In the genomic region with DNA sequence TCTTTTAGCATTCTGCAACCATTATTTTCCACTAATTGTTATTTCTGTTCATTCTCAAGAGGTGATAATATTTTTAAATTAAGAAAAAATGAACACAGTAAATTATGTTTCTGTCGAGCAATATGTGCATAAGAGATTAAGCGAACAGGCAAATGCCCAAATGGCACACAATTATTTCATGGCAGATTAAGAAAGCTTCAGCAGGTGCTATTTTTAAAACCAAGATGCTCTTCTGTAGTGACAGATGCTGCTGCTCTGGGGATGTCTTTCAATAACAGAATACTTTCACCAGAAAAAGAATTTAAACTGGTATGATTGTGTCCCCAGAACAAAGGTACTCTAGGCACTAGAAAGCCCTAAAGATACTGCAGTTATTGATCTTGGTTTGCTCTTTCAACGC, we compare ENCODE assay signal across 26 cellular contexts.
"Had no signal": no experiment of that assay in that cellular context is flagged by ENCODE, and none has a peak within 500 bp of the region (broad histone marks: within the 10 kb centered on the region; RNA-seq: fewer than 3 reads in every experiment).

No MANE protein-coding gene starts in this region.

- H3K4me3 ChIP-seq: ascending aorta, body of pancreas had no signal

- H3K9me3 Mint-ChIP-seq: activated T-cell treated with anti-CD3 and anti-CD28 coated beads, Interleukin-2, amount 50 U/mL, for 4 hours had no signal

- H3K27ac Mint-ChIP-seq: activated CD4-positive, alpha-beta memory T cell treated with anti-CD3 and anti-CD28 coated beads for 36 hours; activated CD4-positive, alpha-beta T cell treated with anti-CD3 and anti-CD28 coated beads, Interleukin-2, amount 10 ng/mL, durations not matched to agents 7 days and 5 days; activated naive CD4-positive, alpha-beta T cell treated with anti-CD3 and anti-CD28 coated beads, Interleukin-2, amount 50 U/mL, for 72 hours; activated naive CD8-positive, alpha-beta T cell treated with anti-CD3 and anti-CD28 coated beads, Interleukin-2, amount 50 U/mL, for 24 hours had no signal

- H3K27me3 Mint-ChIP-seq: activated CD4-positive, alpha-beta memory T cell treated with anti-CD3 and anti-CD28 coated beads for 36 hours; activated CD4-positive, alpha-beta T cell treated with anti-CD3 and anti-CD28 coated beads, Interleukin-2, amount 10 ng/mL, durations not matched to agents 7 days and 5 days; activated naive CD8-positive, alpha-beta T cell treated with anti-CD3 and anti-CD28 coated beads, Interleukin-2, amount 50 U/mL, for 24 hours had no signal

- H3K4me1 Mint-ChIP-seq: activated CD4-positive, alpha-beta T cell treated with anti-CD3 and anti-CD28 coated beads, Interleukin-2, amount 10 ng/mL, durations not matched to agents 7 days and 5 days; activated naive CD8-positive, alpha-beta T cell treated with anti-CD3 and anti-CD28 coated beads, Interleukin-2, amount 50 U/mL, for 24 hours had no signal

- DNase-seq: activated CD4-positive, alpha-beta memory T cell treated with anti-CD3 and anti-CD28 coated beads for 36 hours; activated CD4-positive, alpha-beta T cell treated with anti-CD3 and anti-CD28 coated beads, Interleukin-2, amount 10 ng/mL, durations not matched to agents 7 days and 5 days; activated CD4-positive, CD25-positive, alpha-beta regulatory T cell; activated CD8-positive, alpha-beta memory T cell treated with anti-CD3 and anti-CD28 coated beads for 24 hours; activated effector memory CD4-positive, alpha-beta T cell treated with anti-CD3 and anti-CD28 coated beads, Interleukin-2, amount 50 U/mL, for 16 hours; activated naive CD4-positive, alpha-beta T cell treated with Interleukin-2 at 50 U/mL for 16 hours; activated naive CD8-positive, alpha-beta T cell treated with anti-CD3 and anti-CD28 coated beads, Interleukin-2, amount 50 U/mL, for 24 hours; activated T-cell treated with anti-CD3 and anti-CD28 coated beads, Interleukin-2, amount 50 U/mL, for 4 hours; amniotic stem cell; central memory CD4-positive, alpha-beta T cell; Karpas-422; NCI-H1105 treated with DMSO at 0.1 percent for 48 hours; NCI-H1436 treated with DMSO at 0.1 percent for 48 hours; NCI-H2029; NCI-H2107; NCI-H510A treated with DMSO at 0.1 percent for 48 hours; NCI-H748 treated with DMSO at 0.1 percent for 48 hours; NK-92 treated with Interleukin-12 subunit alpha and Interleukin-12 subunit beta, amount 100 ng/mL, for 24 hours; OCI-M1; RPMI8226; SK-N-SH; T-helper 1 cell had no signal

- ATAC-seq: activated naive CD4-positive, alpha-beta T cell treated with anti-CD3 and anti-CD28 coated beads, Interleukin-2, amount 50 U/mL, for 72 hours; activated naive CD8-positive, alpha-beta T cell treated with anti-CD3 and anti-CD28 coated beads, Interleukin-2, amount 50 U/mL, for 24 hours; activated T-cell treated with anti-CD3 and anti-CD28 coated beads, Interleukin-2, amount 50 U/mL, for 4 hours; body of pancreas; Panc1 had no signal

- H3K36me3 Mint-ChIP-seq: activated CD4-positive, alpha-beta memory T cell treated with anti-CD3 and anti-CD28 coated beads for 36 hours; activated naive CD4-positive, alpha-beta T cell treated with anti-CD3 and anti-CD28 coated beads, Interleukin-2, amount 50 U/mL, for 72 hours had no signal

- H3K4me3 Mint-ChIP-seq: activated CD4-positive, alpha-beta memory T cell treated with anti-CD3 and anti-CD28 coated beads for 36 hours; activated CD4-positive, alpha-beta T cell treated with anti-CD3 and anti-CD28 coated beads, Interleukin-2, amount 10 ng/mL, durations not matched to agents 7 days and 5 days; activated naive CD8-positive, alpha-beta T cell treated with anti-CD3 and anti-CD28 coated beads, Interleukin-2, amount 50 U/mL, for 24 hours; activated T-cell treated with anti-CD3 and anti-CD28 coated beads, Interleukin-2, amount 50 U/mL, for 4 hours had no signal
